8 cellular contexts compared by ENCODE assay signal in genomic region chr7:140176811-140177702, GRCh38. TPM values are rescaled to one million over a fixed set of nuclear protein-coding genes. Genes with fewer than 3 reads are reported as not detected.
DNase-seq lines count a peak whose midpoint lies in the region; ATAC-seq and TF ChIP-seq lines count a peak whose summit lies in the region.

TSS of gene KDM7A (minus strand) at chr7:140176983. CDS start at chr7:140176937, 46 bp downstream.

- TF ChIP-seq CTCF in HEK293 (tag by site-specific recombination; IDR thresholded peaks at IDR 0.05), result 0 out of 2 replicates have a peak, but pooled peaks have one; percentile 13

- CTCF ChIA-PET in HEK293 (lab: Yijun Ruan, JAX), result interaction anchor here (0.6 to 1.7 kb wide), 4 partner anchors 12 to 199 kb away, joined by 4 to 6 read pairs (median 4); no protein-coding TSS in a partner anchor

- peak; percentile 84 for ATAC-seq in SK-N-SH treated with all-trans-retinoic acid at 6 μM for 48 hours

- H3K4me1 ChIP-seq in HEK293 (ENCODE audit: control insufficient read depth, insufficient read depth, low read length), result no peaks in the 10 kb centered on the region

- in situ Hi-C loops in G401 (cut with HindIII; ENCODE audit: low sequenced_read_pairs), result no loop called here

- POLR2A ChIA-PET in HEK293 (lab: Yijun Ruan, JAX), result interaction anchor here (0.6 to 1.5 kb wide), 12 partner anchors 9 to 880 kb away, joined by 3 to 9 read pairs (median 3); partner anchors contain the start of gene LUC7L2

- peak; percentile 89 for DNase-seq in G401 (ENCODE audit: low spot score)
- DNase-seq in NAMALWA (ENCODE audit: low spot score), result peak; percentile 93
- DNase-seq in activated naive CD4-positive, alpha-beta T cell treated with anti-CD3 and anti-CD28 coated beads, Interleukin-2, amount 50 U/mL, for 16 hours, result peak; percentile 95
- peak; percentile 92 for DNase-seq in globus pallidus (ENCODE audit: low spot score)
- DNase-seq in occipital lobe (lab: John Stamatoyannopoulos, UW), result peak; percentile 86
- peak; percentile 20 to 95 (median 79) for DNase-seq in substantia nigra (lab: John Stamatoyannopoulos, UW)

- H3K4me3 ChIP-seq in HEK293 (ENCODE audit: low read depth, low read length), result peak within 1 kb of the TSS; percentile 72

- H3K27ac ChIP-seq in HEK293 (ENCODE audit: extremely low read depth, low read depth, low read length) (peak within 1 kb of the TSS; percentile 86), substantia nigra (ENCODE audit: low read depth, low read length, poor library complexity, severe bottlenecking) (peak within 1 kb of the TSS; percentile 92)

- H3K9me3 ChIP-seq in HEK293 (ENCODE audit: control insufficient read depth, insufficient read depth, low read depth, low read length), result no peaks in the 10 kb centered on the region

- no peaks in the 10 kb centered on the region for H3K36me3 ChIP-seq in HEK293 (ENCODE audit: control insufficient read depth in 2 of 2, insufficient read depth in 1 of 2, low read length in 2 of 2)

TF ChIP-seq in HEK293, 187 proteins besides CTCF, POLR2A, EP300 and RAD21 (continues in another document):
- no peak; the same call in 1 of the 2 replicates for TF ChIP-seq ZNF394 (tag by site-specific recombination; IDR thresholded peaks at IDR 0.05; ENCODE audit: borderline replicate concordance)
- TF ChIP-seq ZNF510 (tag by site-specific recombination; IDR thresholded peaks at IDR 0.05; ENCODE audit: insufficient replicate concordance), result no peak
- peak; percentile 90; the same call in 1 of the 2 replicates for TF ChIP-seq ZNF501 (tag by site-specific recombination; IDR thresholded peaks at IDR 0.05)
- TF ChIP-seq ZNF792 (tag by site-specific recombination; IDR thresholded peaks at IDR 0.05), result no peak
- TF ChIP-seq ZNF785 (tag by site-specific recombination; IDR thresholded peaks at IDR 0.05), result 0 out of 2 replicates have a peak, but pooled peaks have one; percentile 70
- TF ChIP-seq ZBTB6 (tag by site-specific recombination; IDR thresholded peaks at IDR 0.05), result peak; percentile 51
- TF ChIP-seq ZNF184 (tag by site-specific recombination; IDR thresholded peaks at IDR 0.05), result peak; percentile 60; the same call in 1 of the 2 replicates
- no peak for TF ChIP-seq ZNF23 (tag by site-specific recombination; IDR thresholded peaks at IDR 0.05; ENCODE audit: borderline replicate concordance)
- TF ChIP-seq ZNF311 (tag by site-specific recombination; IDR thresholded peaks at IDR 0.05; ENCODE audit: borderline replicate concordance), result no peak
- TF ChIP-seq ZNF585B (tag by site-specific recombination; IDR thresholded peaks at IDR 0.05), result no peak
- TF ChIP-seq, protein P1, sequence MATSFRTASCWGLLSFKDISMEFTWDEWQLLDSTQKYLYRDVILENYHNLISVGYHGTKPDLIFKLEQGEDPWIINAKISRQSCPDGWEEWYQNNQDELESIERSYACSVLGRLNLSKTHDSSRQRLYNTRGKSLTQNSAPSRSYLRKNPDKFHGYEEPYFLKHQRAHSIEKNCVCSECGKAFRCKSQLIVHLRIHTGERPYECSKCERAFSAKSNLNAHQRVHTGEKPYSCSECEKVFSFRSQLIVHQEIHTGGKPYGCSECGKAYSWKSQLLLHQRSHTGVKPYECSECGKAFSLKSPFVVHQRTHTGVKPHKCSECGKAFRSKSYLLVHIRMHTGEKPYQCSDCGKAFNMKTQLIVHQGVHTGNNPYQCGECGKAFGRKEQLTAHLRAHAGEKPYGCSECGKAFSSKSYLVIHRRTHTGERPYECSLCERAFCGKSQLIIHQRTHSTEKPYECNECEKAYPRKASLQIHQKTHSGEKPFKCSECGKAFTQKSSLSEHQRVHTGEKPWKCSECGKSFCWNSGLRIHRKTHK (tag by site-specific recombination; IDR thresholded peaks at IDR 0.05), result no peak
- TF ChIP-seq ZNF266 (tag by site-specific recombination; IDR thresholded peaks at IDR 0.05; ENCODE audit: low read depth), result no peak
- TF ChIP-seq TRIM28 (IDR thresholded peaks at IDR 0.05; ENCODE audit: borderline replicate concordance, low read length), result peak; percentile 23; the same call in 1 of the 2 replicates
- TF ChIP-seq ZNF692 (tag by site-specific recombination; IDR thresholded peaks at IDR 0.05), result peak; percentile 51; the same call in 1 of the 2 replicates

TF ChIP-seq in SK-N-SH treated with all-trans-retinoic acid at 6 μM for 48 hours, 23 proteins besides CTCF, POLR2A, EP300 and RAD21:
- TF ChIP-seq OSR1 (CRISPR knock-in tag; IDR thresholded peaks at IDR 0.05) (no peak), ZFP3 (CRISPR knock-in tag; IDR thresholded peaks at IDR 0.05) (peak; percentile 82; the same call in 1 of the 2 replicates), CSDC2 (CRISPR knock-in tag; IDR thresholded peaks at IDR 0.05) (peak; percentile 95), ZFP30 (CRISPR knock-in tag; IDR thresholded peaks at IDR 0.05) (no peak), ZNF70 (CRISPR knock-in tag; IDR thresholded peaks at IDR 0.05) (no peak), ZNF8 (CRISPR knock-in tag; IDR thresholded peaks at IDR 0.05) (no peak), TCF4 (CRISPR knock-in tag; IDR thresholded peaks at IDR 0.05; ENCODE audit: borderline replicate concordance) (no peak), ISL1 (CRISPR knock-in tag; IDR thresholded peaks at IDR 0.05) (no peak), PPARA (CRISPR knock-in tag; IDR thresholded peaks at IDR 0.05; ENCODE audit: borderline replicate concordance) (peak; percentile 17; the same call in 1 of the 2 replicates), BACH2 (CRISPR knock-in tag; IDR thresholded peaks at IDR 0.05; ENCODE audit: borderline replicate concordance) (peak; percentile 22; the same call in 1 of the 2 replicates), TOX (CRISPR knock-in tag; IDR thresholded peaks at IDR 0.05; ENCODE audit: borderline replicate concordance) (no peak), ZNF565 (CRISPR knock-in tag; conservative IDR thresholded peaks at IDR 0.05; ENCODE audit: low read depth) (no peak), SNAI2 (CRISPR knock-in tag; IDR thresholded peaks at IDR 0.05) (peak; percentile 97)
- TF ChIP-seq, protein P2, sequence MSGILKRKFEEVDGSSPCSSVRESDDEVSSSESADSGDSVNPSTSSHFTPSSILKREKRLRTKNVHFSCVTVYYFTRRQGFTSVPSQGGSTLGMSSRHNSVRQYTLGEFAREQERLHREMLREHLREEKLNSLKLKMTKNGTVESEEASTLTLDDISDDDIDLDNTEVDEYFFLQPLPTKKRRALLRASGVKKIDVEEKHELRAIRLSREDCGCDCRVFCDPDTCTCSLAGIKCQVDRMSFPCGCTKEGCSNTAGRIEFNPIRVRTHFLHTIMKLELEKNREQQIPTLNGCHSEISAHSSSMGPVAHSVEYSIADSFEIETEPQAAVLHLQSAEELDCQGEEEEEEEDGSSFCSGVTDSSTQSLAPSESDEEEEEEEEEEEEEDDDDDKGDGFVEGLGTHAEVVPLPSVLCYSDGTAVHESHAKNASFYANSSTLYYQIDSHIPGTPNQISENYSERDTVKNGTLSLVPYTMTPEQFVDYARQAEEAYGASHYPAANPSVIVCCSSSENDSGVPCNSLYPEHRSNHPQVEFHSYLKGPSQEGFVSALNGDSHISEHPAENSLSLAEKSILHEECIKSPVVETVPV (CRISPR knock-in tag; IDR thresholded peaks at IDR 0.05), result no peak
- TF ChIP-seq, protein P3, sequence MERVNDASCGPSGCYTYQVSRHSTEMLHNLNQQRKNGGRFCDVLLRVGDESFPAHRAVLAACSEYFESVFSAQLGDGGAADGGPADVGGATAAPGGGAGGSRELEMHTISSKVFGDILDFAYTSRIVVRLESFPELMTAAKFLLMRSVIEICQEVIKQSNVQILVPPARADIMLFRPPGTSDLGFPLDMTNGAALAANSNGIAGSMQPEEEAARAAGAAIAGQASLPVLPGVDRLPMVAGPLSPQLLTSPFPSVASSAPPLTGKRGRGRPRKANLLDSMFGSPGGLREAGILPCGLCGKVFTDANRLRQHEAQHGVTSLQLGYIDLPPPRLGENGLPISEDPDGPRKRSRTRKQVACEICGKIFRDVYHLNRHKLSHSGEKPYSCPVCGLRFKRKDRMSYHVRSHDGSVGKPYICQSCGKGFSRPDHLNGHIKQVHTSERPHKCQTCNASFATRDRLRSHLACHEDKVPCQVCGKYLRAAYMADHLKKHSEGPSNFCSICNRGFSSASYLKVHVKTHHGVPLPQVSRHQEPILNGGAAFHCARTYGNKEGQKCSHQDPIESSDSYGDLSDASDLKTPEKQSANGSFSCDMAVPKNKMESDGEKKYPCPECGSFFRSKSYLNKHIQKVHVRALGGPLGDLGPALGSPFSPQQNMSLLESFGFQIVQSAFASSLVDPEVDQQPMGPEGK (CRISPR knock-in tag; IDR thresholded peaks at IDR 0.05; ENCODE audit: borderline replicate concordance), result 0 out of 2 replicates have a peak, but pooled peaks have one; percentile 15
- TF ChIP-seq, protein P4, sequence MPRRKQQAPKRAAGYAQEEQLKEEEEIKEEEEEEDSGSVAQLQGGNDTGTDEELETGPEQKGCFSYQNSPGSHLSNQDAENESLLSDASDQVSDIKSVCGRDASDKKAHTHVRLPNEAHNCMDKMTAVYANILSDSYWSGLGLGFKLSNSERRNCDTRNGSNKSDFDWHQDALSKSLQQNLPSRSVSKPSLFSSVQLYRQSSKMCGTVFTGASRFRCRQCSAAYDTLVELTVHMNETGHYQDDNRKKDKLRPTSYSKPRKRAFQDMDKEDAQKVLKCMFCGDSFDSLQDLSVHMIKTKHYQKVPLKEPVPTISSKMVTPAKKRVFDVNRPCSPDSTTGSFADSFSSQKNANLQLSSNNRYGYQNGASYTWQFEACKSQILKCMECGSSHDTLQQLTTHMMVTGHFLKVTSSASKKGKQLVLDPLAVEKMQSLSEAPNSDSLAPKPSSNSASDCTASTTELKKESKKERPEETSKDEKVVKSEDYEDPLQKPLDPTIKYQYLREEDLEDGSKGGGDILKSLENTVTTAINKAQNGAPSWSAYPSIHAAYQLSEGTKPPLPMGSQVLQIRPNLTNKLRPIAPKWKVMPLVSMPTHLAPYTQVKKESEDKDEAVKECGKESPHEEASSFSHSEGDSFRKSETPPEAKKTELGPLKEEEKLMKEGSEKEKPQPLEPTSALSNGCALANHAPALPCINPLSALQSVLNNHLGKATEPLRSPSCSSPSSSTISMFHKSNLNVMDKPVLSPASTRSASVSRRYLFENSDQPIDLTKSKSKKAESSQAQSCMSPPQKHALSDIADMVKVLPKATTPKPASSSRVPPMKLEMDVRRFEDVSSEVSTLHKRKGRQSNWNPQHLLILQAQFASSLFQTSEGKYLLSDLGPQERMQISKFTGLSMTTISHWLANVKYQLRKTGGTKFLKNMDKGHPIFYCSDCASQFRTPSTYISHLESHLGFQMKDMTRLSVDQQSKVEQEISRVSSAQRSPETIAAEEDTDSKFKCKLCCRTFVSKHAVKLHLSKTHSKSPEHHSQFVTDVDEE (CRISPR knock-in tag; IDR thresholded peaks at IDR 0.05), result peak; percentile 97

RNA-seq across cellular contexts. Expression of gene KDM7A, which starts in this region (rescaled TPM):
- total RNA-seq in G401 (2014; rRNA removed; shearing (Covaris generic)), result 1.2 and 2.2 TPM in 2 replicates
- 18.6 TPM for total RNA-seq in occipital lobe

Comparison
In these comparisons a context has a peak if more than half of its experiments do, and no peak if none do; other contexts are left out.
1. Peak in every context shown above with its lines: DNase-seq, ATAC-seq, H3K4me3 ChIP-seq and H3K27ac ChIP-seq.